1 cellular context compared by ENCODE assay signal in the genomic region with DNA sequence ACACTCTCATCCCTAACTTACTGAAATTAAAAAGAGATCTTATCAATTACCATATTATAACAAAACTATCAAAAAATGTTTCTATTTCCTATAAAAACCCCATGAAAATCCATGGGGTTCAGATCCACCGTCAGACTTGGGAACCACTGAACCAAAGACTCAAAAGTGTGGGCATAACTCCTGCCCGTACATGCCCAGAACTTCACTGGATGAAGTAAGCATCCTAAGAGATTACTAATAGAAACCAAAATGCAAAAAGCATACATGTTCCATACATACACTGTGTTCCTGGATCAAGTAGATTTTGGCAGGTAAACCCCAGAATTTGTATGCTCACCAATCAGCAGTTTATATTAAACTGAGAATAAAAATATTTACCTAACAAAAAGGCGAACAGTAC.
TF ChIP-seq lines count a peak whose summit lies in the region.

No MANE protein-coding gene starts in this region.

TF ChIP-seq in IMR-90, 13 proteins besides CTCF, POLR2A, EP300 and RAD21 (continued from another document):
- TF ChIP-seq, protein P1, sequence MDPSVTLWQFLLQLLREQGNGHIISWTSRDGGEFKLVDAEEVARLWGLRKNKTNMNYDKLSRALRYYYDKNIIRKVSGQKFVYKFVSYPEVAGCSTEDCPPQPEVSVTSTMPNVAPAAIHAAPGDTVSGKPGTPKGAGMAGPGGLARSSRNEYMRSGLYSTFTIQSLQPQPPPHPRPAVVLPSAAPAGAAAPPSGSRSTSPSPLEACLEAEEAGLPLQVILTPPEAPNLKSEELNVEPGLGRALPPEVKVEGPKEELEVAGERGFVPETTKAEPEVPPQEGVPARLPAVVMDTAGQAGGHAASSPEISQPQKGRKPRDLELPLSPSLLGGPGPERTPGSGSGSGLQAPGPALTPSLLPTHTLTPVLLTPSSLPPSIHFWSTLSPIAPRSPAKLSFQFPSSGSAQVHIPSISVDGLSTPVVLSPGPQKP (IDR thresholded peaks at IDR 0.05; ENCODE audit: borderline replicate concordance, low read depth, low read length), result no peak
- TF ChIP-seq SMC3 (IDR thresholded peaks at IDR 0.05; ENCODE audit: low read depth, low read length), result no peak
- TF ChIP-seq NFE2L2 (IDR thresholded peaks at IDR 0.05; ENCODE audit: low read depth, low read length), result no peak
- no peak for TF ChIP-seq CEBPB (IDR thresholded peaks at IDR 0.05; ENCODE audit: low read depth, low read length)
- TF ChIP-seq, protein P2, sequence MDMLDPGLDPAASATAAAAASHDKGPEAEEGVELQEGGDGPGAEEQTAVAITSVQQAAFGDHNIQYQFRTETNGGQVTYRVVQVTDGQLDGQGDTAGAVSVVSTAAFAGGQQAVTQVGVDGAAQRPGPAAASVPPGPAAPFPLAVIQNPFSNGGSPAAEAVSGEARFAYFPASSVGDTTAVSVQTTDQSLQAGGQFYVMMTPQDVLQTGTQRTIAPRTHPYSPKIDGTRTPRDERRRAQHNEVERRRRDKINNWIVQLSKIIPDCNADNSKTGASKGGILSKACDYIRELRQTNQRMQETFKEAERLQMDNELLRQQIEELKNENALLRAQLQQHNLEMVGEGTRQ (IDR thresholded peaks at IDR 0.05; ENCODE audit: low read depth, low read length), result no peak
- TF ChIP-seq CHD1 (IDR thresholded peaks at IDR 0.05; ENCODE audit: low read depth, low read length), result no peak
- no peak for TF ChIP-seq MAFK (IDR thresholded peaks at IDR 0.05; ENCODE audit: low read depth, low read length)
- TF ChIP-seq RFX5 (IDR thresholded peaks at IDR 0.05; ENCODE audit: low read depth, low read length), result no peak
- no peak for TF ChIP-seq RCOR1 (IDR thresholded peaks at IDR 0.05; ENCODE audit: insufficient replicate concordance, low read length)
